ENCODE assay signal across 7 cellular contexts in genomic region chr19:42229855-42230331, GRCh38. TPM values are rescaled to one million over a fixed set of nuclear protein-coding genes. Genes with fewer than 3 reads are reported as not detected.
DNase-seq lines count a peak whose midpoint lies in the region; ATAC-seq and TF ChIP-seq lines count a peak whose summit lies in the region.
"Had no signal": no experiment of that assay in that cellular context is flagged by ENCODE, and none has a peak within 500 bp of the region (broad histone marks: within the 10 kb centered on the region; RNA-seq: fewer than 3 reads in every experiment).

No MANE protein-coding gene starts in this region.

- peak; percentile 45 for DNase-seq in AG20443 (ENCODE audit: low spot score)
- DNase-seq in fibroblast of gingiva (ENCODE audit: low read depth): peak; percentile 64
- DNase-seq in effector CD4-positive, alpha-beta T cell: no peak
- DNase-seq in BE2C: no peak

- no peaks in the 10 kb centered on the region for H3K4me1 ChIP-seq in BE2C
- H3K4me1 ChIP-seq: breast epithelium had no signal

- no peak for TF ChIP-seq CTCF in BE2C (IDR thresholded peaks at IDR 0.05; ENCODE audit: low read depth, low read length)

- no peak overlapping the region for H3K4me3 ChIP-seq in BE2C (ENCODE audit: low read depth, low read length)
- H3K4me3 ChIP-seq: breast epithelium had no signal

- peaks cover 78% of the 10 kb centered on the region for H3K36me3 ChIP-seq in BE2C

- ATAC-seq in HG02840 (IDR thresholded peaks at IDR 0.05; ENCODE audit: low FRiP score, unreplicated experiment): no peak

- no peaks in the 10 kb centered on the region for H3K27me3 ChIP-seq in BE2C
- H3K27me3 ChIP-seq: breast epithelium had no signal

- H3K9me3 ChIP-seq in BE2C: no peaks in the 10 kb centered on the region
- H3K9me3 ChIP-seq: breast epithelium had no signal

TF ChIP-seq in PFSK-1, 5 proteins besides CTCF, POLR2A, EP300 and RAD21:
- TF ChIP-seq TAF1 (IDR thresholded peaks at IDR 0.05; ENCODE audit: borderline replicate concordance, insufficient read depth, low read length) (no peak), FOXP2 (optimal IDR thresholded peaks at IDR 0.05; ENCODE audit: borderline replicate concordance, extremely low read depth, extremely low read length, insufficient read depth) (peak; percentile 20)

RNA-seq across cellular contexts. Expression of gene ZNF526, which starts 9.8 kb away (rescaled TPM):
- polyA plus RNA-seq in PFSK-1 (2012; ENCODE audit: insufficient read length, low read depth): 27.8 TPM
- polyA plus RNA-seq in BE2C (2012; ENCODE audit: insufficient read depth, insufficient read length, low read depth): 16.0 TPM

RNA-seq across cellular contexts. Expression of gene DEDD2, which starts 12.4 kb away (rescaled TPM):
- polyA plus RNA-seq in PFSK-1 (2012; ENCODE audit: insufficient read length, low read depth): 25.0 TPM
- 43.1 TPM for polyA plus RNA-seq in BE2C (2012; ENCODE audit: insufficient read depth, insufficient read length, low read depth)

RNA-seq across cellular contexts. Expression of gene GSK3A, which starts 12.5 kb away (rescaled TPM):
- polyA plus RNA-seq in PFSK-1 (2012; ENCODE audit: insufficient read length, low read depth): 129 TPM
- polyA plus RNA-seq in BE2C (2012; ENCODE audit: insufficient read depth, insufficient read length, low read depth): 88.2 TPM

RNA-seq across cellular contexts. Expression of gene ERF, which starts 25.0 kb away (rescaled TPM):
- 157 TPM for polyA plus RNA-seq in PFSK-1 (2012; ENCODE audit: insufficient read length, low read depth)
- 162 TPM for polyA plus RNA-seq in BE2C (2012; ENCODE audit: insufficient read depth, insufficient read length, low read depth)

RNA-seq across cellular contexts. Expression of gene CIC, which starts 39.2 kb away (rescaled TPM):
- polyA plus RNA-seq in PFSK-1 (2012; ENCODE audit: insufficient read length, low read depth): 81.2 TPM
- polyA plus RNA-seq in BE2C (2012; ENCODE audit: insufficient read depth, insufficient read length, low read depth): 101 TPM

Comparison
In these comparisons a context has a peak if more than half of its experiments do, and no peak if none do; other contexts are left out.
1. DNase-seq: peak in AG20443 (single experiment) and fibroblast of gingiva (single experiment); none in effector CD4-positive, alpha-beta T cell (single experiment) and BE2C (single experiment).